Comparison of ENCODE assay signal across 24 cellular contexts in genomic region chr6:168165373-168165772, GRCh38.
A peak's percentile ranks its signal among the peaks of the same experiment; 100 is the strongest.
DNase-seq lines count a peak whose midpoint lies in the region; ATAC-seq and TF ChIP-seq lines count a peak whose summit lies in the region.
"Had no signal": no experiment of that assay in that cellular context is flagged by ENCODE, and none has a peak within 500 bp of the region (broad histone marks: within the 10 kb centered on the region; RNA-seq: fewer than 3 reads in every experiment).

No MANE protein-coding gene starts in this region.

- H3K4me1 ChIP-seq in lung (ENCODE audit: control insufficient read depth in 2 of 2, insufficient read depth in 2 of 2, low read length in 2 of 2): no peaks in the 10 kb centered on the region
- H3K4me1 ChIP-seq: tibial nerve had no signal

- TF ChIP-seq CTCF in lung (IDR thresholded peaks at IDR 0.05; ENCODE audit: control extremely low read depth, extremely low read depth): no peak

- H3K9me3 ChIP-seq in lung (ENCODE audit: control insufficient read depth in 2 of 2, insufficient read depth in 1 of 2, low read length in 1 of 2): peaks cover 0 to 6% of the 10 kb centered on the region in 2 donors

- no peak overlapping the region for H3K27ac ChIP-seq in lung (ENCODE audit: low read depth in 1 of 2, low read length in 1 of 2)
- H3K27ac ChIP-seq: epithelial cell of prostate, HL-60, tibial nerve, WERI-Rb-1 had no signal

- ATAC-seq in lung (ENCODE audit: insufficient read depth, low FRiP score): no peak
- ATAC-seq in HG02970 (IDR thresholded peaks at IDR 0.05; ENCODE audit: low FRiP score, unreplicated experiment): no peak
- ATAC-seq: Panc1; stimulated activated naive CD8-positive, alpha-beta T cell treated with anti-CD3 and anti-CD28 coated beads, Interleukin-15, Interleukin-2, amounts not matched to agents 100 U/mL and 50 U/mL, for 24 hours had no signal

- no peaks in the 10 kb centered on the region for H3K36me3 ChIP-seq in lung (ENCODE audit: control insufficient read depth in 2 of 2, insufficient read depth in 2 of 2, low read length in 2 of 2)
- H3K36me3 ChIP-seq: tibial nerve, WERI-Rb-1 had no signal

- DNase-seq in AG08395 (ENCODE audit: low spot score) (peak; percentile 63), Daoy (ENCODE audit: low read depth) (peak; percentile 13), SW480 (ENCODE audit: low spot score) (peak; percentile 2), lung (ENCODE audit: low spot score) (peak; percentile 13), Kasumi-1 (lab: John Stamatoyannopoulos, UW) (no peak)
- no peak for DNase-seq in stimulated activated CD4-positive, alpha-beta T cell treated with anti-CD3 and anti-CD28 coated beads, Interleukin-12 subunit alpha, Interleukin-12 subunit beta, amount 100 ng/mL, for 4 hours
- DNase-seq: activated naive CD4-positive, alpha-beta T cell; amniotic stem cell; COR-L47; dermis blood vessel endothelial cell; HFFc6; NCI-H1930; NCI-H446; NK-92 treated with Interleukin-12 subunit alpha and Interleukin-12 subunit beta, amount 100 ng/mL, for 24 hours; small intestine; stimulated activated CD4-positive, alpha-beta T cell treated with anti-CD3 and anti-CD28 coated beads, Interleukin-2, amount 100 ng/mL, for 48 hours; stimulated activated naive CD8-positive, alpha-beta T cell treated with anti-CD3 and anti-CD28 coated beads, Interleukin-15, Interleukin-2, amounts not matched to agents 100 U/mL and 50 U/mL, for 24 hours; T-helper 2 cell; WERI-Rb-1 had no signal

- 76 to 87% methylated on average over 9 of the region's 9 CpGs for WGBS in lung, 2 donors

- H3K27me3 ChIP-seq in lung (ENCODE audit: control insufficient read depth, insufficient read depth): no peaks in the 10 kb centered on the region
- H3K27me3 ChIP-seq: tibial nerve had no signal

- H3K4me3 ChIP-seq in lung: no peak overlapping the region
- H3K4me3 ChIP-seq: tibial nerve had no signal

Comparison
In these comparisons a context has a peak if more than half of its experiments do, and no peak if none do; other contexts are left out.
1. DNase-seq: peak in AG08395 (single experiment), Daoy (single experiment), SW480 (single experiment) and lung (single experiment); none in stimulated activated CD4-positive, alpha-beta T cell treated with anti-CD3 and anti-CD28 coated beads, Interleukin-12 subunit alpha, Interleukin-12 subunit beta, amount 100 ng/mL, for 4 hours (single experiment) and Kasumi-1 (0 of 2).